8 cellular contexts compared by ENCODE assay signal in the genomic region with DNA sequence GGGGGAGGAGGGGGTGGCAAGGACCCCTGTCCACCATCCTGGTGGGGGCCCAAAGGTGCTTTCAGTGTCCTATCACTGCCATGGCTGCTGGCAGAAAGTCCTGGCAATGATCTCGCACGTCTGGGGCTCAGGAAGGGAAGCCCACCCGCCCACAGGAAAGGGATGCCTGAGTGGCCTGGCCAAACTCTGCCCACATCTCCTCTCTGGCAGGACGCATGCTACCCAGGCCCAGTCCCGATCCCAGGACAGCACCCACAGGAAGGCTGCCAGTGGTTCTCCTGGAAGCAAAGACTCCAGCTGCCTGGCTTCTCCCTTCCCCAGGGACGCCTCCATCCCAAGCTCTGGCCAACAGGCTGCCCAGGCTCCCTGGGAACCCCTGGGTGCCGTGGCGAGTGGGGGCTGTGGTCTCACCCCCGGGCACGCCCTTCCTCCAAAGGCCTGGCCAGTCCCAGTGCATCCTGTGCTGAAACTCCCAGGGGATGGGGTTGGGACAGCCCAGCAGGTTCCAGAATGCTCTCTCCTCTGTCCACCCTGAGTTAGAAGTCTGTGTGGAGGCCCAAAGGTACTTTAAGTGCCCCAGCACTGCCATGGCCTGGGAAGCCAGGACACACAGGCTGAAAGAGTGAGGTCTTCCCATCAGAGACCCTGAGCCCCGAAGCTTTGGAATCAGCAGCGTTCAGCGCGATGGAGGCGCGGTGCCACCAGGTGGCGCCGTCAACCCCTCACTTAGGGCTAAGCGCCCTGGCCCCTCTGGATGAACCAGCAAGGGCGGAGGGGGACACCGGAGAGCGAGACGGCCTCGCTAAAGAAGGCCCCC. TPM values are rescaled to one million over a fixed set of nuclear protein-coding genes. Genes with fewer than 3 reads are reported as not detected.
DNase-seq lines count a peak whose midpoint lies in the region; ATAC-seq and TF ChIP-seq lines count a peak whose summit lies in the region.

No MANE protein-coding gene starts in this region.

- no peaks in the 10 kb centered on the region for H3K36me3 Mint-ChIP-seq in natural killer cell treated with Interleukin-12 subunit alpha and Interleukin-12 subunit beta and Interleukin-15 and Interleukin-18, amount 100 ng/mL, for 72 hours

- no peaks in the 10 kb centered on the region for H4K20me1 ChIP-seq in OCI-LY3 (ENCODE audit: insufficient read depth, low read length)

- H3K9me3 Mint-ChIP-seq in natural killer cell treated with Interleukin-12 subunit alpha and Interleukin-12 subunit beta and Interleukin-15 and Interleukin-18, amount 100 ng/mL, for 72 hours = no peaks in the 10 kb centered on the region

- peak overlapping the region in 1 of 2 donors; percentile 54 for H3K27ac Mint-ChIP-seq in natural killer cell treated with Interleukin-12 subunit alpha and Interleukin-12 subunit beta and Interleukin-15 and Interleukin-18, amount 100 ng/mL, for 72 hours

- DNase-seq in EL (peak; percentile 66), activated T-cell treated with anti-CD3 and anti-CD28 coated beads for 4 hours (peak; percentile 63)
- peak; percentile 74 for DNase-seq in natural killer cell treated with Interleukin-12 subunit alpha and Interleukin-12 subunit beta and Interleukin-15 and Interleukin-18, amount 100 ng/mL, for 72 hours (ENCODE audit: low spot score)
- DNase-seq in stimulated activated naive CD4-positive, alpha-beta T cell treated with Interleukin-2 at 50 U/mL for 16 hours (lab: John Stamatoyannopoulos, UW) = peak; percentile 55

- peak; percentile 95 for TF ChIP-seq CTCF in OCI-LY3 (IDR thresholded peaks at IDR 0.05; ENCODE audit: low read depth, low read length)

- peaks cover 8 to 13% of the 10 kb centered on the region in 2 donors for H3K4me1 Mint-ChIP-seq in natural killer cell treated with Interleukin-12 subunit alpha and Interleukin-12 subunit beta and Interleukin-15 and Interleukin-18, amount 100 ng/mL, for 72 hours (ENCODE audit: low read depth in 2 of 2)

- peaks cover 10% of the 10 kb centered on the region for H3K4me1 ChIP-seq in OCI-LY3 (ENCODE audit: low read length)
- H3K4me1 ChIP-seq in esophagus (ENCODE audit: control insufficient read depth in 2 of 2, insufficient read depth in 2 of 2, low read length in 1 of 2) = peaks cover 0 to 36% of the 10 kb centered on the region in 2 donors

- no peaks in the 10 kb centered on the region for H3K36me3 ChIP-seq in OCI-LY3 (replicated peaks; ENCODE audit: low read depth, low read length)
- no peaks in the 10 kb centered on the region for H3K36me3 ChIP-seq in esophagus (ENCODE audit: control insufficient read depth in 2 of 2, insufficient read depth in 2 of 2, low read length in 1 of 2)

- H2AFZ ChIP-seq in OCI-LY3 (ENCODE audit: low read depth, low read length) = peak overlapping the region; percentile 87

- H3K4me3 ChIP-seq in OCI-LY3 (ENCODE audit: low read length) (peak overlapping the region; percentile 68), esophagus (ENCODE audit: low read depth in 1 of 2, low read length in 2 of 2) (no peak overlapping the region)

- H3K79me2 ChIP-seq in OCI-LY3 (ENCODE audit: low read length) = no peaks in the 10 kb centered on the region

- H3K9me3 ChIP-seq in OCI-LY3 (ENCODE audit: insufficient read depth, low read length) (no peaks in the 10 kb centered on the region), esophagus (ENCODE audit: control insufficient read depth in 2 of 2, insufficient read depth in 1 of 2, low read depth in 1 of 2, low read length in 1 of 2) (no peaks in the 10 kb centered on the region)

- H3K27me3 ChIP-seq in OCI-LY3 (ENCODE audit: low read depth, low read length) (peaks cover 22% of the 10 kb centered on the region; the same call in 1 of the 2 replicates), esophagus (ENCODE audit: control insufficient read depth in 1 of 2, insufficient read depth in 2 of 2, low read length in 2 of 2) (no peaks in the 10 kb centered on the region)

- peak overlapping the region; percentile 79 for H3K4me2 ChIP-seq in OCI-LY3 (ENCODE audit: low read length)

- no peak overlapping the region for H3K4me3 Mint-ChIP-seq in natural killer cell treated with Interleukin-12 subunit alpha and Interleukin-12 subunit beta and Interleukin-15 and Interleukin-18, amount 100 ng/mL, for 72 hours

- 17 to 19% methylated on average over 24 of the region's 24 CpGs for WGBS in esophagus, 2 donors

- H3K27ac ChIP-seq in OCI-LY3 (ENCODE audit: low read length) = no peak overlapping the region
- peak overlapping the region; percentile 43 to 90 for H3K27ac ChIP-seq in esophagus (ENCODE audit: low read depth in 2 of 2, low read length in 1 of 2)

- peak overlapping the region; percentile 18; the same call in 1 of the 2 replicates for H3K9ac ChIP-seq in OCI-LY3 (ENCODE audit: low read length)

- ATAC-seq in HG03175 (IDR thresholded peaks at IDR 0.05; ENCODE audit: unreplicated experiment) = peak; percentile 67
- peak; percentile 74 to 84 for ATAC-seq in natural killer cell treated with Interleukin-12 subunit alpha and Interleukin-12 subunit beta and Interleukin-15 and Interleukin-18, amount 100 ng/mL, for 72 hours
- no peak for ATAC-seq in HG03342 (IDR thresholded peaks at IDR 0.05; ENCODE audit: unreplicated experiment)

- H3K27me3 Mint-ChIP-seq in natural killer cell treated with Interleukin-12 subunit alpha and Interleukin-12 subunit beta and Interleukin-15 and Interleukin-18, amount 100 ng/mL, for 72 hours = peaks cover 7 to 16% of the 10 kb centered on the region in 2 donors

RNA-seq across cellular contexts. Expression of a gene that starts 29.8 kb away (rescaled TPM):
- 1 to 10 TPM; 5.7 to 7.9 TPM for polyA plus RNA-seq in esophagus
- 10 to 100 TPM; 34.4 to 42.3 TPM for total RNA-seq in natural killer cell treated with Interleukin-12 subunit alpha and Interleukin-12 subunit beta and Interleukin-15 and Interleukin-18, amount 100 ng/mL, for 72 hours
